Comparison of ENCODE assay signal across 1 cellular context in genomic region chr7:117630501-117630900, GRCh38.
TF ChIP-seq lines count a peak whose summit lies in the region.

No MANE protein-coding gene starts in this region.

TF ChIP-seq in IMR-90, 13 proteins besides CTCF, POLR2A, EP300 and RAD21:
- TF ChIP-seq NFE2L2 (IDR thresholded peaks at IDR 0.05; ENCODE audit: low read depth, low read length) = no peak
- TF ChIP-seq ELK1 (IDR thresholded peaks at IDR 0.05; ENCODE audit: borderline replicate concordance, low read depth, low read length) = no peak
- TF ChIP-seq CHD1 (IDR thresholded peaks at IDR 0.05; ENCODE audit: low read depth, low read length) = no peak
- no peak for TF ChIP-seq CEBPB (IDR thresholded peaks at IDR 0.05; ENCODE audit: low read depth, low read length)
- no peak for TF ChIP-seq RFX5 (IDR thresholded peaks at IDR 0.05; ENCODE audit: low read depth, low read length)
